ENCODE assay signal across 1 cellular context in the genomic region with DNA sequence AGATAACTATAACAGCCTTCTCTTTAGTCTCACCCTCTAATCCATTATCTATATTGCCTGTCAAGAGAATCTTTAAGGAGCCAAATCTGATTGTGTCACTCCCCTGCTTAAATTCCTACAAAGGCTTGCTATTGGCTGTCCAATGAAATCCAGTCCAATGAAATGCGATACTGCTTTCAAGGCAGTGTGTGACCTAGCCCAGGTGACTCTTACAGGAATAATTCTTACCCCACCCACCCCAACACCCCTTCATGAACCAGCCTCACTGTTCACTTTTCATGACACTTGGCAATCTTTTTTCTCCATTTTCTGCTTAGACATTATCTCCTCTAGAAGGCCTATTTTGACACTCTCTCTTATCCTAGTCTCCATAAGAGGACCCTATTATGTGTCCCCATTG.
TF ChIP-seq lines count a peak whose summit lies in the region.

No MANE protein-coding gene starts in this region.

TF ChIP-seq in WTC11, 78 proteins besides CTCF, POLR2A, EP300 and RAD21 (continued from another document):
- TF ChIP-seq ZNF317 (CRISPR knock-in tag; IDR thresholded peaks at IDR 0.05; ENCODE audit: borderline replicate concordance, low read depth) (no peak), USF1 (CRISPR knock-in tag; IDR thresholded peaks at IDR 0.05) (no peak), MXD4 (CRISPR knock-in tag; IDR thresholded peaks at IDR 0.05; ENCODE audit: borderline replicate concordance) (no peak), TP53 (CRISPR knock-in tag; IDR thresholded peaks at IDR 0.05) (no peak), IRF2 (CRISPR knock-in tag; IDR thresholded peaks at IDR 0.05; ENCODE audit: borderline replicate concordance, low read depth) (no peak)
- TF ChIP-seq, protein P1, sequence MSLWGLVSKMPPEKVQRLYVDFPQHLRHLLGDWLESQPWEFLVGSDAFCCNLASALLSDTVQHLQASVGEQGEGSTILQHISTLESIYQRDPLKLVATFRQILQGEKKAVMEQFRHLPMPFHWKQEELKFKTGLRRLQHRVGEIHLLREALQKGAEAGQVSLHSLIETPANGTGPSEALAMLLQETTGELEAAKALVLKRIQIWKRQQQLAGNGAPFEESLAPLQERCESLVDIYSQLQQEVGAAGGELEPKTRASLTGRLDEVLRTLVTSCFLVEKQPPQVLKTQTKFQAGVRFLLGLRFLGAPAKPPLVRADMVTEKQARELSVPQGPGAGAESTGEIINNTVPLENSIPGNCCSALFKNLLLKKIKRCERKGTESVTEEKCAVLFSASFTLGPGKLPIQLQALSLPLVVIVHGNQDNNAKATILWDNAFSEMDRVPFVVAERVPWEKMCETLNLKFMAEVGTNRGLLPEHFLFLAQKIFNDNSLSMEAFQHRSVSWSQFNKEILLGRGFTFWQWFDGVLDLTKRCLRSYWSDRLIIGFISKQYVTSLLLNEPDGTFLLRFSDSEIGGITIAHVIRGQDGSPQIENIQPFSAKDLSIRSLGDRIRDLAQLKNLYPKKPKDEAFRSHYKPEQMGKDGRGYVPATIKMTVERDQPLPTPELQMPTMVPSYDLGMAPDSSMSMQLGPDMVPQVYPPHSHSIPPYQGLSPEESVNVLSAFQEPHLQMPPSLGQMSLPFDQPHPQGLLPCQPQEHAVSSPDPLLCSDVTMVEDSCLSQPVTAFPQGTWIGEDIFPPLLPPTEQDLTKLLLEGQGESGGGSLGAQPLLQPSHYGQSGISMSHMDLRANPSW (CRISPR knock-in tag; conservative IDR thresholded peaks at IDR 0.05; ENCODE audit: low read depth): no peak
- TF ChIP-seq, protein P2, sequence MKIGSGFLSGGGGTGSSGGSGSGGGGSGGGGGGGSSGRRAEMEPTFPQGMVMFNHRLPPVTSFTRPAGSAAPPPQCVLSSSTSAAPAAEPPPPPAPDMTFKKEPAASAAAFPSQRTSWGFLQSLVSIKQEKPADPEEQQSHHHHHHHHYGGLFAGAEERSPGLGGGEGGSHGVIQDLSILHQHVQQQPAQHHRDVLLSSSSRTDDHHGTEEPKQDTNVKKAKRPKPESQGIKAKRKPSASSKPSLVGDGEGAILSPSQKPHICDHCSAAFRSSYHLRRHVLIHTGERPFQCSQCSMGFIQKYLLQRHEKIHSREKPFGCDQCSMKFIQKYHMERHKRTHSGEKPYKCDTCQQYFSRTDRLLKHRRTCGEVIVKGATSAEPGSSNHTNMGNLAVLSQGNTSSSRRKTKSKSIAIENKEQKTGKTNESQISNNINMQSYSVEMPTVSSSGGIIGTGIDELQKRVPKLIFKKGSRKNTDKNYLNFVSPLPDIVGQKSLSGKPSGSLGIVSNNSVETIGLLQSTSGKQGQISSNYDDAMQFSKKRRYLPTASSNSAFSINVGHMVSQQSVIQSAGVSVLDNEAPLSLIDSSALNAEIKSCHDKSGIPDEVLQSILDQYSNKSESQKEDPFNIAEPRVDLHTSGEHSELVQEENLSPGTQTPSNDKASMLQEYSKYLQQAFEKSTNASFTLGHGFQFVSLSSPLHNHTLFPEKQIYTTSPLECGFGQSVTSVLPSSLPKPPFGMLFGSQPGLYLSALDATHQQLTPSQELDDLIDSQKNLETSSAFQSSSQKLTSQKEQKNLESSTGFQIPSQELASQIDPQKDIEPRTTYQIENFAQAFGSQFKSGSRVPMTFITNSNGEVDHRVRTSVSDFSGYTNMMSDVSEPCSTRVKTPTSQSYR (CRISPR knock-in tag; IDR thresholded peaks at IDR 0.05): no peak
